Comparison of ENCODE assay signal across 1 cellular context in the genomic region with DNA sequence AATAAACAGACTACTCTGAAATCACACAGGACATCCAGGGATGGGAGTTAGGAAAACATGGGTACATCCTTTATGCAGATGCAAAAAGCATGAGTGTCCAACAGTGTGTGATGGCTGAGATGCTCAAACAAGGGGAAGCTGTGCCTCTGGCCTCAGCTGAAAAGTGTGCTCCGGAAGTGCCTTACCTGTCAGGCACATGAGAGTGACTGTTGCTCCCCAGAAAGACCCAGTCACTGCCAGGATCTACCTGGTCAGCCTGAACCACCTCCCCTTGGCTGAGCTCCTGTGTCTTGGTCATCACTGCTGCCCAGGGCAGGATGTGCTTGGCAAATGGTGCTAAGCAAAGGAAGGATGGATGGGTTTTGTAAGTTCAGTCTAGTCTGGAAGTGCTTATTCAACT.
TF ChIP-seq lines count a peak whose summit lies in the region.

No MANE protein-coding gene starts in this region.

TF ChIP-seq in H1, 55 proteins besides CTCF, POLR2A, EP300 and RAD21:
- TF ChIP-seq RNF2 (IDR thresholded peaks at IDR 0.05; ENCODE audit: borderline replicate concordance, low read depth, low read length, missing control alignments, poor library complexity, severe bottlenecking) (no peak), BRCA1 (IDR thresholded peaks at IDR 0.05; ENCODE audit: low read depth, low read length) (no peak), ZNF274 (IDR thresholded peaks at IDR 0.05; ENCODE audit: borderline replicate concordance, extremely low read depth, low read length) (no peak), RBBP5 (IDR thresholded peaks at IDR 0.05; ENCODE audit: borderline replicate concordance, low read depth, low read length) (no peak), FOSL1 (IDR thresholded peaks at IDR 0.05; ENCODE audit: insufficient read depth, low read depth, low read length) (no peak)
- TF ChIP-seq, protein P1, sequence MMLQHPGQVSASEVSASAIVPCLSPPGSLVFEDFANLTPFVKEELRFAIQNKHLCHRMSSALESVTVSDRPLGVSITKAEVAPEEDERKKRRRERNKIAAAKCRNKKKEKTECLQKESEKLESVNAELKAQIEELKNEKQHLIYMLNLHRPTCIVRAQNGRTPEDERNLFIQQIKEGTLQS (IDR thresholded peaks at IDR 0.05; ENCODE audit: insufficient read depth, low read depth, low read length) = no peak
